ENCODE assay signal across 23 cellular contexts in genomic region chr21:14321042-14321441, GRCh38.
DNase-seq lines count a peak whose midpoint lies in the region; TF ChIP-seq lines count a peak whose summit lies in the region.
"Had no signal": no experiment of that assay in that cellular context is flagged by ENCODE, and none has a peak within 500 bp of the region (broad histone marks: within the 10 kb centered on the region; RNA-seq: fewer than 3 reads in every experiment).

No MANE protein-coding gene starts in this region.

- no peak overlapping the region for H3K27ac Mint-ChIP-seq in activated naive CD4-positive, alpha-beta T cell treated with anti-CD3 and anti-CD28 coated beads for 36 hours
- no peak overlapping the region for H3K27ac Mint-ChIP-seq in type B pancreatic cell
- H3K27ac Mint-ChIP-seq: activated CD4-positive, alpha-beta T cell treated with anti-CD3 and anti-CD28 coated beads, Interleukin-2, amount 10 ng/mL, durations not matched to agents 24 days and 14 days; CD8-positive, alpha-beta memory T cell had no signal

- H3K4me3 ChIP-seq in SK-N-SH (ENCODE audit: low read depth in 2 of 2, low read length in 1 of 2) (no peak overlapping the region), fibroblast of pulmonary artery (replicated peaks; ENCODE audit: low read depth, low read length) (no peak overlapping the region)
- H3K4me3 ChIP-seq: adrenal gland, esophagus muscularis mucosa, left ventricle myocardium inferior, SK-N-MC had no signal

- intact Hi-C loops in activated naive CD4-positive, alpha-beta T cell treated with anti-CD3 and anti-CD28 coated beads for 36 hours (cut with micrococcal nuclease): no loop called here

- no peaks in the 10 kb centered on the region for H3K79me2 ChIP-seq in SK-N-SH (ENCODE audit: insufficient read depth)

- TF ChIP-seq RAD21 in SK-N-SH (IDR thresholded peaks at IDR 0.05; ENCODE audit: low read length): no peak

- H3K9me3 ChIP-seq in SK-N-SH: no peaks in the 10 kb centered on the region
- H3K9me3 ChIP-seq: adrenal gland, esophagus muscularis mucosa, left ventricle myocardium inferior had no signal

- peaks cover 19% of the 10 kb centered on the region for H3K27me3 Mint-ChIP-seq in activated naive CD4-positive, alpha-beta T cell treated with anti-CD3 and anti-CD28 coated beads for 36 hours (ENCODE audit: low read depth)
- H3K27me3 Mint-ChIP-seq in type B pancreatic cell: peaks cover 3% of the 10 kb centered on the region

- no peaks in the 10 kb centered on the region for H3K4me1 Mint-ChIP-seq in activated naive CD4-positive, alpha-beta T cell treated with anti-CD3 and anti-CD28 coated beads for 36 hours (ENCODE audit: low read depth)
- H3K4me1 Mint-ChIP-seq in type B pancreatic cell (ENCODE audit: unreplicated experiment): no peaks in the 10 kb centered on the region
- H3K4me1 Mint-ChIP-seq: activated CD4-positive, alpha-beta T cell treated with anti-CD3 and anti-CD28 coated beads, Interleukin-2, amount 10 ng/mL, durations not matched to agents 24 days and 14 days; CD8-positive, alpha-beta memory T cell had no signal

- POLR2A ChIA-PET in SK-N-SH (lab: Yijun Ruan, JAX): no interaction called here

- peak; percentile 61 for DNase-seq in COLO829 (ENCODE audit: low spot score)
- DNase-seq in LHCN-M2 (ENCODE audit: low read depth): peak; percentile 18
- DNase-seq in SK-N-SH: no peak
- DNase-seq in fibroblast of pulmonary artery (ENCODE audit: low read depth): peak; percentile 1
- no peak for DNase-seq in activated naive CD4-positive, alpha-beta T cell treated with anti-CD3 and anti-CD28 coated beads for 36 hours
- no peak for DNase-seq in activated CD4-positive, alpha-beta T cell treated with anti-CD3 and anti-CD28 coated beads for 1 hour
- no peak for DNase-seq in type B pancreatic cell (ENCODE audit: extremely low spot score, unreplicated experiment)
- no peak for DNase-seq in activated CD4-positive, alpha-beta T cell treated with anti-CD3 and anti-CD28 coated beads for 4 hours
- DNase-seq: activated CD4-positive, alpha-beta T cell treated with anti-CD3 and anti-CD28 coated beads, Interleukin-2, amount 10 ng/mL, durations not matched to agents 24 days and 14 days; activated CD8-positive, alpha-beta memory T cell treated with anti-CD3 and anti-CD28 coated beads, Interleukin-2, amount 50 U/mL, for 48 hours; activated effector memory CD4-positive, alpha-beta T cell treated with Interleukin-2 at 50 U/mL for 16 hours; adrenal gland; CD8-positive, alpha-beta memory T cell; central memory CD4-positive, alpha-beta T cell; effector CD4-positive, alpha-beta T cell; glutamatergic neuron; KBM-7; left ventricle myocardium inferior; NCI-H526 treated with DMSO at 0.1 percent for 48 hours; T1000 had no signal

- H3K27ac ChIP-seq in SK-N-SH (ENCODE audit: low read depth in 2 of 2, low read length in 1 of 2): no peak overlapping the region
- H3K27ac ChIP-seq: adrenal gland, esophagus muscularis mucosa, HL-60, left ventricle myocardium inferior, SK-N-MC had no signal

- peak overlapping the region; percentile 49; the same call in 1 of the 2 replicates for H2AFZ ChIP-seq in SK-N-SH (ENCODE audit: low read depth)

- no peaks in the 10 kb centered on the region for H3K4me1 ChIP-seq in SK-N-SH (ENCODE audit: control insufficient read depth in 1 of 2, insufficient read depth in 2 of 2, low read depth in 1 of 2, low read length in 1 of 2)
- H3K4me1 ChIP-seq: adrenal gland, esophagus muscularis mucosa, left ventricle myocardium inferior had no signal

- H3F3A ChIP-seq in SK-N-SH (replicated peaks; ENCODE audit: insufficient read depth): peaks cover 6% of the 10 kb centered on the region

- WGBS in SK-N-SH (ENCODE audit: low lambda C conversion rate): 6% methylated on average over 5 of the region's 5 CpGs

- H3K4me2 ChIP-seq in SK-N-SH: peak overlapping the region; percentile 22; the same call in 1 of the 2 replicates

- no peaks in the 10 kb centered on the region for H3K9me3 Mint-ChIP-seq in activated naive CD4-positive, alpha-beta T cell treated with anti-CD3 and anti-CD28 coated beads for 36 hours
- H3K9me3 Mint-ChIP-seq in type B pancreatic cell: no peaks in the 10 kb centered on the region
- H3K9me3 Mint-ChIP-seq: activated CD4-positive, alpha-beta T cell treated with anti-CD3 and anti-CD28 coated beads, Interleukin-2, amount 10 ng/mL, durations not matched to agents 24 days and 14 days had no signal

- 0 out of 2 replicates have a peak, but pooled peaks cover 6% of the 10 kb centered on the region for H3K27me3 ChIP-seq in SK-N-SH (ENCODE audit: insufficient read depth)
- H3K27me3 ChIP-seq: adrenal gland, esophagus muscularis mucosa had no signal

- no peaks in the 10 kb centered on the region for H4K20me1 ChIP-seq in SK-N-SH (ENCODE audit: insufficient read depth)

- no peak overlapping the region for H3K9ac ChIP-seq in SK-N-SH

- TF ChIP-seq CTCF in SK-N-SH (IDR thresholded peaks at IDR 0.05) (no peak; the same call in 1 of the 2 replicates), fibroblast of pulmonary artery (IDR thresholded peaks at IDR 0.05; ENCODE audit: low read length, missing control alignments) (no peak), type B pancreatic cell (conservative IDR thresholded peaks at IDR 0.05) (no peak)

- TF ChIP-seq EP300 in SK-N-SH (IDR thresholded peaks at IDR 0.05; ENCODE audit: borderline replicate concordance in 1 of 2, low read depth in 1 of 2, low read length in 1 of 2): no peak

- no peak overlapping the region for H3K4me3 Mint-ChIP-seq in activated naive CD4-positive, alpha-beta T cell treated with anti-CD3 and anti-CD28 coated beads for 36 hours
- no peak overlapping the region for H3K4me3 Mint-ChIP-seq in type B pancreatic cell
- H3K4me3 Mint-ChIP-seq: activated CD4-positive, alpha-beta T cell treated with anti-CD3 and anti-CD28 coated beads, Interleukin-2, amount 10 ng/mL, durations not matched to agents 24 days and 14 days; CD8-positive, alpha-beta memory T cell had no signal

- H3K36me3 ChIP-seq in SK-N-SH (replicated peaks in 1 of 2; ENCODE audit: control insufficient read depth in 1 of 2, insufficient read depth in 2 of 2, low read length in 1 of 2): no peaks in the 10 kb centered on the region
- H3K36me3 ChIP-seq: adrenal gland, esophagus muscularis mucosa, left ventricle myocardium inferior had no signal

- H3K9me2 ChIP-seq in SK-N-SH: no peaks in the 10 kb centered on the region

- H3K36me3 Mint-ChIP-seq in activated naive CD4-positive, alpha-beta T cell treated with anti-CD3 and anti-CD28 coated beads for 36 hours (ENCODE audit: low read depth): no peaks in the 10 kb centered on the region
- no peaks in the 10 kb centered on the region for H3K36me3 Mint-ChIP-seq in type B pancreatic cell
- H3K36me3 Mint-ChIP-seq: CD8-positive, alpha-beta memory T cell had no signal

- CTCF ChIA-PET in SK-N-SH (lab: Yijun Ruan, JAX): interaction anchor here (1.0 kb wide), 1 partner anchor 417 kb away, joined by 3 read pairs; no protein-coding TSS in a partner anchor
- CTCF ChIA-PET in activated naive CD4-positive, alpha-beta T cell treated with anti-CD3 and anti-CD28 coated beads for 36 hours (lab: Charles Lee): interaction anchor here (0.6 to 1.4 kb wide), 2 partner anchors 11 to 597 kb away, joined by 4 to 5 read pairs; no protein-coding TSS in a partner anchor

TF ChIP-seq in SK-N-SH, 30 proteins besides CTCF, POLR2A, EP300 and RAD21:
- TF ChIP-seq JUND (IDR thresholded peaks at IDR 0.05) (peak; percentile 28; the same call in 1 of the 2 replicates), IRF3 (IDR thresholded peaks at IDR 0.05; ENCODE audit: low read depth, low read length) (no peak), FOSL2 (IDR thresholded peaks at IDR 0.05; ENCODE audit: borderline replicate concordance, low read depth) (0 out of 2 replicates have a peak, but pooled peaks have one; percentile 12), GABPA (IDR thresholded peaks at IDR 0.05; ENCODE audit: low read depth) (no peak)

Comparison
In these comparisons a context has a peak if more than half of its experiments do, and no peak if none do; other contexts are left out.
1. DNase-seq: peak in COLO829 (single experiment), LHCN-M2 (single experiment) and fibroblast of pulmonary artery (single experiment); none in SK-N-SH (single experiment), activated naive CD4-positive, alpha-beta T cell treated with anti-CD3 and anti-CD28 coated beads for 36 hours (single experiment), activated CD4-positive, alpha-beta T cell treated with anti-CD3 and anti-CD28 coated beads for 1 hour (single experiment), type B pancreatic cell (single experiment) and activated CD4-positive, alpha-beta T cell treated with anti-CD3 and anti-CD28 coated beads for 4 hours (0 of 2).